1 cellular context compared by ENCODE assay signal in the genomic region with DNA sequence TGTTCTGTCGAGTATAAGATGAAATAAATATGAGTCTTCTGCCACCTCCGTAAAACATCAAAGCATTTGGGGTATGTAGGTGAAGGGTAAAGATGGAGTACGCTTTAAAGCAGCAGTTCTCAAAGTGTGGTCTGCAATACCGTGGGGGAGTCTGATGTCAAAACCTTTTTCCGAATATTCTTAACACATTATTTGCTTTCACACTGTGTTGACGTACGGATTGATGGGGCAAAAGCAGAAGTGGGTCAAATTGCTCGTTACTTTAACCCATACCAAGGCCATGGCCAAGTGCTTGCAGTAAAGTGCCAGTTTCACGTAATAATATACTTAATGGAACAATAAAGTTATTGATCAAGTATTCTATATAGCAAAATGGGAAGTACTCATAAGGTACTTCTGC.
TF ChIP-seq lines count a peak whose summit lies in the region.

No MANE protein-coding gene starts in this region.

TF ChIP-seq in GM12878, 131 proteins besides CTCF, POLR2A, EP300 and RAD21:
- TF ChIP-seq, protein P1, sequence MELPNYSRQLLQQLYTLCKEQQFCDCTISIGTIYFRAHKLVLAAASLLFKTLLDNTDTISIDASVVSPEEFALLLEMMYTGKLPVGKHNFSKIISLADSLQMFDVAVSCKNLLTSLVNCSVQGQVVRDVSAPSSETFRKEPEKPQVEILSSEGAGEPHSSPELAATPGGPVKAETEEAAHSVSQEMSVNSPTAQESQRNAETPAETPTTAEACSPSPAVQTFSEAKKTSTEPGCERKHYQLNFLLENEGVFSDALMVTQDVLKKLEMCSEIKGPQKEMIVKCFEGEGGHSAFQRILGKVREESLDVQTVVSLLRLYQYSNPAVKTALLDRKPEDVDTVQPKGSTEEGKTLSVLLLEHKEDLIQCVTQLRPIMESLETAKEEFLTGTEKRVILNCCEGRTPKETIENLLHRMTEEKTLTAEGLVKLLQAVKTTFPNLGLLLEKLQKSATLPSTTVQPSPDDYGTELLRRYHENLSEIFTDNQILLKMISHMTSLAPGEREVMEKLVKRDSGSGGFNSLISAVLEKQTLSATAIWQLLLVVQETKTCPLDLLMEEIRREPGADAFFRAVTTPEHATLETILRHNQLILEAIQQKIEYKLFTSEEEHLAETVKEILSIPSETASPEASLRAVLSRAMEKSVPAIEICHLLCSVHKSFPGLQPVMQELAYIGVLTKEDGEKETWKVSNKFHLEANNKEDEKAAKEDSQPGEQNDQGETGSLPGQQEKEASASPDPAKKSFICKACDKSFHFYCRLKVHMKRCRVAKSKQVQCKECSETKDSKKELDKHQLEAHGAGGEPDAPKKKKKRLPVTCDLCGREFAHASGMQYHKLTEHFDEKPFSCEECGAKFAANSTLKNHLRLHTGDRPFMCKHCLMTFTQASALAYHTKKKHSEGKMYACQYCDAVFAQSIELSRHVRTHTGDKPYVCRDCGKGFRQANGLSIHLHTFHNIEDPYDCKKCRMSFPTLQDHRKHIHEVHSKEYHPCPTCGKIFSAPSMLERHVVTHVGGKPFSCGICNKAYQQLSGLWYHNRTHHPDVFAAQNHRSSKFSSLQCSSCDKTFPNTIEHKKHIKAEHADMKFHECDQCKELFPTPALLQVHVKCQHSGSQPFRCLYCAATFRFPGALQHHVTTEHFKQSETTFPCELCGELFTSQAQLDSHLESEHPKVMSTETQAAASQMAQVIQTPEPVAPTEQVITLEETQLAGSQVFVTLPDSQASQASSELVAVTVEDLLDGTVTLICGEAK (IDR thresholded peaks at IDR 0.05; ENCODE audit: borderline replicate concordance), result no peak
- peak; percentile 14; the same call in 1 of the 2 replicates for TF ChIP-seq SPI1 (IDR thresholded peaks at IDR 0.05; ENCODE audit: borderline replicate concordance, insufficient read depth, low read depth, low read length)
